8 cellular contexts compared by ENCODE assay signal in the genomic region with DNA sequence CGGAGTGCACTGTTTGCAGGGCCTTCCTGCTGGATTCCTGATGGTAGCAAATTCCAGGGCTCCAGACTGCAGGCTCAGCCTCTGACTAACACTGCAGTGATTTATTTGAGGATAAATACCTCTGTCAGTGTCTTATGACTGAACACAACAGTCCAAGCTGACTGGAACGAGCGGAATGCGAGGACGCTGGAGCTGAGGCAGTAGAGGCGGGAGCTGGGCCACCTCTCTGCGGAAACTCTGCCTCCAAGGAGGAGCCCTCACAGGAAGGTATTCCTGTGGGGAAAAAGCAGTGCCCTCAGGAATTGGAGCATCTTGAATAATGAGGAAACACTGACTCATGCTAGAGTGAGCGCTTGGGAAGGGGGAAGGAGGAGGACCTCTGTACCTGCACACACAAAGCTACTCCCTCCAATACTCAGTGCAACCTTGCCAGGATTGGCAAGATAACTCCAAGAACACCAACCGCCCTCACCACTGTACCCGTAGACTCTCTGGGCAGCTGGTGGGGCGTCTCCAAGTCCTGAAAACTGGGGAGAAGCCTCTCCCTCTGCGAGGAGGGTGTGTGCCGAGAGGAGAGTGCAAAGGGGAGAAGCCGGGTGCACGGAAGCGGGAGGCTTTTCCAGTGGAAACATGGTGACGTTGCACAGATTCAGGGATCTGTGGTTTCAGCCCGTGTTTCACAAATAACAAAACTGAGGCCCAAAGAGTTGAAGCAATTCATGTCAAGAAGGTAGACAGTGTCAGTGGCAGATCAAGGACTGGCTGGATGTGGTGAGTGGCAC. TPM values are rescaled to one million over a fixed set of nuclear protein-coding genes. Genes with fewer than 3 reads are reported as not detected.
DNase-seq lines count a peak whose midpoint lies in the region; ATAC-seq and TF ChIP-seq lines count a peak whose summit lies in the region.

No MANE protein-coding gene starts in this region.

- H3K27ac ChIP-seq in foreskin keratinocyte (no peak overlapping the region), ovary (peak overlapping the region; percentile 35 to 50)

- TF ChIP-seq EP300 in ovary (IDR thresholded peaks at IDR 0.05) = no peak

- DNase-seq in T1000 (lab: John Stamatoyannopoulos, UW) = peak; percentile 95
- peak; percentile 98 to 99 for DNase-seq in foreskin keratinocyte
- peak; percentile 72 to 81 (median 78) for DNase-seq in ovary
- no peak for DNase-seq in NCI-H1436 treated with DMSO at 0.1 percent for 48 hours (lab: John Stamatoyannopoulos, UW)
- no peak for DNase-seq in NCI-H1436 (lab: John Stamatoyannopoulos, UW)

- peak; percentile 99 for ATAC-seq in foreskin keratinocyte
- no peak for ATAC-seq in GM18519 (IDR thresholded peaks at IDR 0.05; ENCODE audit: low FRiP score, unreplicated experiment)
- ATAC-seq in GM19328 (IDR thresholded peaks at IDR 0.05; ENCODE audit: unreplicated experiment) = no peak

- H3K4me1 ChIP-seq in ES-I3 (ENCODE audit: insufficient read depth, low read length) (peaks cover 39% of the 10 kb centered on the region), foreskin keratinocyte (peaks cover 21% of the 10 kb centered on the region), ovary (ENCODE audit: insufficient read depth) (peaks cover 39% of the 10 kb centered on the region)

- whole genome bisulfite sequencing in ovary, 3 donors = 13 to 17% (median 13%) methylated on average over 18 of the region's 18 CpGs

- H3K36me3 ChIP-seq in ES-I3 (ENCODE audit: insufficient read depth, low read length) (no peaks in the 10 kb centered on the region), ovary (no peaks in the 10 kb centered on the region)

- intact Hi-C loops in ovary (cut with DNase I) = loop anchor here in 2 of 4 donors (5.0 kb wide), 2 partner anchors 37 to 42 kb away; a partner anchor contains a TSS

- H3K4me3 ChIP-seq in ovary = no peak overlapping the region

- peak; percentile 23 for TF ChIP-seq CTCF in foreskin keratinocyte (conservative IDR thresholded peaks at IDR 0.05)
- TF ChIP-seq CTCF in ovary (IDR thresholded peaks at IDR 0.05) = no peak

- H3K9me3 ChIP-seq in ES-I3 (ENCODE audit: control insufficient read depth, insufficient read depth, low read length) (no peaks in the 10 kb centered on the region), ovary (no peaks in the 10 kb centered on the region)

- H3K27me3 ChIP-seq in foreskin keratinocyte (no peaks in the 10 kb centered on the region), ovary (no peaks in the 10 kb centered on the region)

- no peak for TF ChIP-seq POLR2A in ovary (IDR thresholded peaks at IDR 0.05)

- H3K9ac ChIP-seq in ES-I3 (ENCODE audit: low read depth, low read length) = peak overlapping the region; percentile 17; the same call in 1 of the 2 replicates

RNA-seq across cellular contexts. Expression of a gene that starts 43.0 kb away (rescaled TPM):
- total RNA-seq in foreskin keratinocyte (28.3 and 30.2 TPM in 2 replicates), ovary (100 to 1,000 TPM in 6 of 7 donors, 10 to 100 TPM in 1; 80.5 to 120 (median 106) TPM)
- polyA plus RNA-seq in foreskin keratinocyte (13.6 and 14.8 TPM in 2 replicates), ovary (100 to 1,000 TPM in 1 of 2 donors, 10 to 100 TPM in 1; 73.2 to 110 TPM)

Comparison
In these comparisons a context has a peak if more than half of its experiments do, and no peak if none do; other contexts are left out.
1. DNase-seq: peak in T1000 (single experiment), foreskin keratinocyte (2 of 2) and ovary (5 of 5); none in NCI-H1436 treated with DMSO at 0.1 percent for 48 hours (single experiment) and NCI-H1436 (single experiment).